Comparison of ENCODE assay signal across 24 cellular contexts in genomic region chr6:1645466-1646185, GRCh38. TPM values are rescaled to one million over a fixed set of nuclear protein-coding genes. Genes with fewer than 3 reads are reported as not detected.
"Had no signal": no experiment of that assay in that cellular context is flagged by ENCODE, and none has a peak within 500 bp of the region (broad histone marks: within the 10 kb centered on the region; RNA-seq: fewer than 3 reads in every experiment).

No MANE protein-coding gene starts in this region.

- H3K27ac Mint-ChIP-seq: activated CD4-positive, alpha-beta T cell treated with anti-CD3 and anti-CD28 coated beads, Interleukin-2, amount 10 ng/mL, durations not matched to agents 7 days and 5 days; activated CD8-positive, alpha-beta T cell treated with anti-CD3 and anti-CD28 coated beads, Interleukin-2, amount 10 ng/mL, durations not matched to agents 7 days and 5 days; activated naive CD4-positive, alpha-beta T cell treated with anti-CD3 and anti-CD28 coated beads, Interleukin-2, amount 50 U/mL, for 72 hours; activated T-helper 1 cell treated with anti-CD3 and anti-CD28 coated beads, Interleukin-12 subunit alpha, Interleukin-12 subunit beta, Interleukin-2, Interleukin-4 antibody, amounts not matched to agents 30 ng/mL and 10 ng/mL and 1 ng/mL, durations not matched to agents 14 hours and 24 hours and 36 hours; naive B cell; neural progenitor cell; progenitor cell of endocrine pancreas had no signal

- H3K4me3 Mint-ChIP-seq: activated CD4-positive, alpha-beta T cell treated with anti-CD3 and anti-CD28 coated beads, Interleukin-2, amount 10 ng/mL, durations not matched to agents 7 days and 5 days; activated CD8-positive, alpha-beta T cell treated with anti-CD3 and anti-CD28 coated beads, Interleukin-2, amount 10 ng/mL, durations not matched to agents 7 days and 5 days; activated T-helper 1 cell treated with anti-CD3 and anti-CD28 coated beads, Interleukin-12 subunit alpha, Interleukin-12 subunit beta, Interleukin-2, Interleukin-4 antibody, amounts not matched to agents 30 ng/mL and 10 ng/mL and 1 ng/mL, durations not matched to agents 14 hours and 24 hours and 36 hours; neural progenitor cell had no signal

- H3K27me3 ChIP-seq: ascending aorta, brain microvascular endothelial cell, gastroesophageal sphincter, neural progenitor cell, upper lobe of right lung had no signal

- H3K4me2 ChIP-seq: neural progenitor cell had no signal

- H3K4me1 ChIP-seq: gastroesophageal sphincter, upper lobe of right lung had no signal

- H3K27ac ChIP-seq: ascending aorta, brain microvascular endothelial cell, gastroesophageal sphincter, neural progenitor cell, upper lobe of right lung, VCaP had no signal

- H3K9ac ChIP-seq: neural progenitor cell had no signal

- ATAC-seq: activated CD8-positive, alpha-beta T cell treated with anti-CD3 and anti-CD28 coated beads, Interleukin-2, amount 10 ng/mL, durations not matched to agents 7 days and 5 days; activated naive CD4-positive, alpha-beta T cell treated with anti-CD3 and anti-CD28 coated beads, Interleukin-2, amount 50 U/mL, for 72 hours; gastroesophageal sphincter; left colon; stimulated activated naive CD8-positive, alpha-beta T cell treated with anti-CD3 and anti-CD28 coated beads, Interleukin-15, Interleukin-2, amounts not matched to agents 100 U/mL and 50 U/mL, for 24 hours; upper lobe of right lung had no signal

- H3K4me1 Mint-ChIP-seq: activated CD4-positive, alpha-beta T cell treated with anti-CD3 and anti-CD28 coated beads, Interleukin-2, amount 10 ng/mL, durations not matched to agents 7 days and 5 days had no signal

- H3K4me3 ChIP-seq: ascending aorta, gastroesophageal sphincter, neural progenitor cell, upper lobe of right lung had no signal

- H3K9me3 ChIP-seq: ascending aorta, gastroesophageal sphincter, upper lobe of right lung had no signal

- H3K36me3 Mint-ChIP-seq: activated naive CD4-positive, alpha-beta T cell treated with anti-CD3 and anti-CD28 coated beads, Interleukin-2, amount 50 U/mL, for 72 hours; neural progenitor cell had no signal

- H3K36me3 ChIP-seq: ascending aorta, brain microvascular endothelial cell, gastroesophageal sphincter, neural progenitor cell, upper lobe of right lung had no signal

- DNase-seq: activated CD4-positive, alpha-beta T cell treated with anti-CD3 and anti-CD28 coated beads, Interleukin-2, amount 10 ng/mL, durations not matched to agents 7 days and 5 days; activated CD4-positive, CD25-positive, alpha-beta regulatory T cell treated with anti-CD3 and anti-CD28 coated beads, Interleukin-2, amount 50 U/mL, for 72 hours; activated CD8-positive, alpha-beta T cell treated with anti-CD3 and anti-CD28 coated beads, Interleukin-2, amount 10 ng/mL, durations not matched to agents 7 days and 5 days; activated gamma-delta T cell; brain microvascular endothelial cell; central memory CD4-positive, alpha-beta T cell; dermis blood vessel endothelial cell; effector CD8-positive, alpha-beta T cell; head of caudate nucleus; left colon; mesendoderm; naive B cell; retina; stimulated activated CD4-positive, alpha-beta T cell treated with anti-CD3 and anti-CD28 coated beads, Interleukin-4, amount 100 ng/mL, for 24 hours; stimulated activated naive CD8-positive, alpha-beta T cell treated with anti-CD3 and anti-CD28 coated beads, Interleukin-15, Interleukin-2, amounts not matched to agents 100 U/mL and 50 U/mL, for 24 hours; upper lobe of right lung had no signal

- H2AFZ ChIP-seq: neural progenitor cell had no signal

- H3K9me3 Mint-ChIP-seq: activated CD4-positive, alpha-beta T cell treated with anti-CD3 and anti-CD28 coated beads, Interleukin-2, amount 10 ng/mL, durations not matched to agents 7 days and 5 days; activated naive CD4-positive, alpha-beta T cell treated with anti-CD3 and anti-CD28 coated beads, Interleukin-2, amount 50 U/mL, for 72 hours; activated T-helper 1 cell treated with anti-CD3 and anti-CD28 coated beads, Interleukin-12 subunit alpha, Interleukin-12 subunit beta, Interleukin-2, Interleukin-4 antibody, amounts not matched to agents 30 ng/mL and 10 ng/mL and 1 ng/mL, durations not matched to agents 14 hours and 24 hours and 36 hours; naive B cell; neural progenitor cell had no signal

RNA-seq across cellular contexts. Expression of gene FOXC1, which starts 35.9 kb away (rescaled TPM):
- total RNA-seq: activated CD4-positive, alpha-beta T cell treated with anti-CD3 and anti-CD28 coated beads, Interleukin-2, amount 10 ng/mL, durations not matched to agents 7 days and 5 days; activated CD8-positive, alpha-beta T cell treated with anti-CD3 and anti-CD28 coated beads, Interleukin-2, amount 10 ng/mL, durations not matched to agents 7 days and 5 days; T-helper 2 cell treated with Interferon-gamma antibody and Interleukin-4, amounts not matched to agents 100 ng/mL and 5 ng/mL, for 36 hours had no signal
